ENCODE assay signal across 8 cellular contexts in genomic region chr4:173334085-173334890, GRCh38. TPM values are rescaled to one million over a fixed set of nuclear protein-coding genes. Genes with fewer than 3 reads are reported as not detected.
DNase-seq lines count a peak whose midpoint lies in the region; ATAC-seq, FAIRE-seq and TF ChIP-seq lines count a peak whose summit lies in the region.

Gene HMGB2, minus strand, starts transcription at chr4:173334358. Its CDS starts 709 bp downstream, at chr4:173333649.

- H3K27ac ChIP-seq in keratinocyte (ENCODE audit: control insufficient read depth, insufficient read depth, low read length): peak within 1 kb of the TSS; percentile 93

- peaks cover 4% of the 10 kb centered on the region for H4K20me1 ChIP-seq in keratinocyte (ENCODE audit: control insufficient read depth, extremely low read depth, insufficient read depth, low read length)

- H3K4me2 ChIP-seq in keratinocyte (ENCODE audit: control insufficient read depth, extremely low read depth, insufficient read depth, low read depth, low read length): peak within 1 kb of the TSS; percentile 98

- H3K79me2 ChIP-seq in keratinocyte (ENCODE audit: control insufficient read depth, insufficient read depth, low read length): peaks cover 18% of the 10 kb centered on the region

- peak within 1 kb of the TSS; percentile 96 for H3K4me3 Mint-ChIP-seq in chondrocyte (ENCODE audit: unreplicated experiment)

- peaks cover 33% of the 10 kb centered on the region for H3K4me1 Mint-ChIP-seq in chondrocyte (ENCODE audit: low read depth)

- peak; percentile 95 for ATAC-seq in HG03439 (IDR thresholded peaks at IDR 0.05; ENCODE audit: unreplicated experiment)

- H3K9ac ChIP-seq in keratinocyte (ENCODE audit: control insufficient read depth, extremely low read depth, insufficient read depth, low read length): peak within 1 kb of the TSS; percentile 98

- no peaks in the 10 kb centered on the region for H3K9me1 ChIP-seq in keratinocyte (ENCODE audit: control insufficient read depth, extremely low read depth, insufficient read depth, low read length)

- H3K27me3 Mint-ChIP-seq in chondrocyte (ENCODE audit: low read depth): no peaks in the 10 kb centered on the region

- no peaks in the 10 kb centered on the region for H3K27me3 ChIP-seq in keratinocyte (ENCODE audit: control insufficient read depth, extremely low read depth, insufficient read depth, low read length)

- H3K36me3 Mint-ChIP-seq in chondrocyte (ENCODE audit: low read depth): peaks cover 4% of the 10 kb centered on the region

- H3K36me3 ChIP-seq in keratinocyte (ENCODE audit: control insufficient read depth in 2 of 2, extremely low read depth in 1 of 2, insufficient read depth in 2 of 2, low read length in 2 of 2): peaks cover 0 to 13% of the 10 kb centered on the region in 2 experiments

- peak; percentile 99 for TF ChIP-seq POLR2A in GM19193 (IDR thresholded peaks at IDR 0.05; ENCODE audit: extremely low read depth, insufficient read depth, insufficient read length)

- peak within 1 kb of the TSS; percentile 100 for H3K27ac Mint-ChIP-seq in chondrocyte (ENCODE audit: unreplicated experiment)

- no peaks in the 10 kb centered on the region for H3K9me3 ChIP-seq in keratinocyte (ENCODE audit: control insufficient read depth, low read depth, low read length)

- H3K4me1 ChIP-seq in keratinocyte (ENCODE audit: control insufficient read depth, extremely low read depth, insufficient read depth, low read length): peaks cover 13% of the 10 kb centered on the region

- dilution Hi-C loops in keratinocyte (cut with MboI; ENCODE audit: extremely low pct_ligation_motif_present, low sequenced_read_pairs): no loop called here

- FAIRE-seq in keratinocyte (lab: Jason Lieb, UNC): peak; percentile 89

- TF ChIP-seq CTCF in chondrocyte (IDR thresholded peaks at IDR 0.05): no peak
- no peak for TF ChIP-seq CTCF in keratinocyte (optimal IDR thresholded peaks at IDR 0.05 in 1 of 3, IDR thresholded peaks at IDR 0.05 in 1 of 3, conservative IDR thresholded peaks at IDR 0.05 in 1 of 3; ENCODE audit: extremely low read depth in 1 of 3, insufficient read depth in 2 of 3, low read length in 3 of 3)

- DNase-seq in AML-193 (lab: John Stamatoyannopoulos, UW) (peak; percentile 98 to 99), NCI-H510A treated with DMSO at 0.1 percent for 48 hours (lab: John Stamatoyannopoulos, UW) (peak; percentile 88), chondrocyte (ENCODE audit: low spot score) (peak; percentile 100), keratinocyte (ENCODE audit: low read depth, low spot score) (peak; percentile 96)
- peak; percentile 99 for DNase-seq in activated CD4-positive, alpha-beta T cell treated with anti-CD3 and anti-CD28 coated beads for 24 hours (ENCODE audit: low read depth in 2 of 2)
- peak; percentile 98 for DNase-seq in stimulated activated CD4-positive, alpha-beta T cell treated with anti-CD3 and anti-CD28 coated beads, Interleukin-15, amount 100 ng/mL, for 1 hour (ENCODE audit: low read depth in 1 of 2, low spot score in 1 of 2)

- peak within 1 kb of the TSS; percentile 99 for H2AFZ ChIP-seq in keratinocyte (ENCODE audit: control insufficient read depth, low read length)

- H3K9me3 Mint-ChIP-seq in chondrocyte (ENCODE audit: low read depth): no peaks in the 10 kb centered on the region

- peak within 1 kb of the TSS; percentile 92 to 98 (median 94) for H3K4me3 ChIP-seq in keratinocyte (ENCODE audit: control insufficient read depth in 2 of 3, extremely low read depth in 1 of 3, insufficient read depth in 2 of 3, low read depth in 1 of 3, low read length in 3 of 3)

RNA-seq across cellular contexts. Expression of gene HMGB2, which starts in this region (rescaled TPM):
- total RNA-seq in chondrocyte: 24.0 to 31.0 TPM (median 27.7 TPM) in 3 replicates
- 7.7 to 55.9 TPM (median 40.5 TPM) in 3 replicates for polyA plus RNA-seq in keratinocyte
- polyA plus RNA-seq in keratinocyte (2011; ENCODE audit: low read depth): 34.5 TPM
- polyA plus RNA-seq in keratinocyte (2011; cell fraction: cytosol; rRNA removed): 13.5 and 18.7 TPM in 2 replicates
- 8.2 and 14.0 TPM in 2 replicates for polyA plus RNA-seq in keratinocyte (2011; cell fraction: nucleus; rRNA removed)
- 21.0 and 38.6 TPM in 2 replicates for polyA plus RNA-seq in keratinocyte (2012; ENCODE audit: low replicate concordance)
- polyA minus RNA-seq in keratinocyte: 0.36 to 6.8 TPM (median 1.9 TPM) in 3 replicates
- 3.1 TPM for polyA minus RNA-seq in keratinocyte (2011; cell fraction: cytosol; rRNA and poly(A)+ RNA removed)
- 2.2 and 3.3 TPM in 2 replicates for polyA minus RNA-seq in keratinocyte (2011; cell fraction: nucleus; rRNA and poly(A)+ RNA removed)

Comparison
In these comparisons a context has a peak if more than half of its experiments do, and no peak if none do; other contexts are left out.
1. Peak in every context shown above with its lines: DNase-seq, ATAC-seq, H3K4me3 ChIP-seq and H3K27ac ChIP-seq.